ENCODE assay signal across 8 cellular contexts in genomic region chr20:33401042-33401921, GRCh38. TPM values are rescaled to one million over a fixed set of nuclear protein-coding genes. Genes with fewer than 3 reads are reported as not detected.
DNase-seq lines count a peak whose midpoint lies in the region; ATAC-seq lines count a peak whose summit lies in the region.

CDK5RAP1 (minus strand) TSS chr20:33401519; CDS start chr20:33397064, 4,455 bp downstream.

- H3K4me3 Mint-ChIP-seq in effector memory CD8-positive, alpha-beta T cell = peak within 1 kb of the TSS; percentile 97 to 99

- peak within 1 kb of the TSS; percentile 89 to 91 for H3K27ac Mint-ChIP-seq in effector memory CD8-positive, alpha-beta T cell

- DNase-seq in C1 segment of cervical spinal cord (lab: John Stamatoyannopoulos, UW) (peak; percentile 4 to 82 (median 69)), HT-29 (ENCODE audit: low spot score) (peak; percentile 96), NK-92 (lab: John Stamatoyannopoulos, UW; ENCODE audit: unreplicated experiment) (peak; percentile 46), medulla oblongata (ENCODE audit: extremely low spot score) (peak; percentile 87)
- peak; percentile 92 for DNase-seq in activated CD8-positive, alpha-beta memory T cell treated with anti-CD3 and anti-CD28 coated beads for 24 hours
- DNase-seq in effector memory CD8-positive, alpha-beta T cell = peak; percentile 80 to 84 (median 81)
- DNase-seq in stimulated activated CD4-positive, alpha-beta T cell treated with anti-CD3 and anti-CD28 coated beads, TNF-alpha, amount 100 ng/mL, for 4 hours (ENCODE audit: low read depth in 3 of 3) = peak; percentile 62 to 71 (median 71)

- H3K36me3 Mint-ChIP-seq in effector memory CD8-positive, alpha-beta T cell (ENCODE audit: insufficient read depth) = peaks cover 15% of the 10 kb centered on the region

- H3K4me1 Mint-ChIP-seq in effector memory CD8-positive, alpha-beta T cell (ENCODE audit: low read depth in 2 of 2) = peaks cover 39 to 51% of the 10 kb centered on the region in 2 donors

- H3K27me3 Mint-ChIP-seq in effector memory CD8-positive, alpha-beta T cell = no peaks in the 10 kb centered on the region

- ATAC-seq in GM19397 (IDR thresholded peaks at IDR 0.05; ENCODE audit: unreplicated experiment) = peak; percentile 79
- ATAC-seq in effector memory CD8-positive, alpha-beta T cell (replicated peaks) = peak; percentile 97

- no peaks in the 10 kb centered on the region for H3K9me3 Mint-ChIP-seq in effector memory CD8-positive, alpha-beta T cell

RNA-seq across cellular contexts. Expression of gene CDK5RAP1, which starts in this region (rescaled TPM):
- 34.4 and 39.3 TPM in 2 replicates for total RNA-seq in HT-29 (2014; rRNA removed; shearing (Covaris generic))

Comparison
In these comparisons a context has a peak if more than half of its experiments do, and no peak if none do; other contexts are left out.
1. Peak in every context shown above with its lines: DNase-seq and ATAC-seq.
2. DNase-seq: peak in every context shown above with its lines; median percentile 96 in HT-29; 92 in activated CD8-positive, alpha-beta memory T cell treated with anti-CD3 and anti-CD28 coated beads for 24 hours; 87 in medulla oblongata; 81 in effector memory CD8-positive, alpha-beta T cell; 71 in stimulated activated CD4-positive, alpha-beta T cell treated with anti-CD3 and anti-CD28 coated beads, TNF-alpha, amount 100 ng/mL, for 4 hours; 69 in C1 segment of cervical spinal cord; 46 in NK-92.